In the genomic region with DNA sequence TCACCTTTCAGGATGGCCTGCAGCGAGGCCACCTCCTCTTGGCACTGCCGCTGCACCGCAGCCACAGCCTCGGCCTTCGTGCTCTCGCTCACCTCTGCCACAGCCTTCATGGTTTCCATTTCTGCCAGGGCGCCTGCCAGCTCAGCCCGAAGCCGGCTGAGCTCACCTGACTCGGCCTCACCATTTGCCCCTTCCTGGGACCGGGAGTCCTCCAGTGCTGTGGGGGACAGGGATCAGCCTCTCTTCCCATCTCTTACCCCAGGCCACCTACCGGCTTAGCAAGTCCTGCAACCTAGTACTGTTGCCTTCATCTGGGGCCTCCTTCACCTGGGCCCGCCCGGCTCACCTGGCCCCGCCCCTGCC, we compare ENCODE assay signal across 8 cellular contexts. TPM values are rescaled to one million over a fixed set of nuclear protein-coding genes. Genes with fewer than 3 reads are reported as not detected.
DNase-seq lines count a peak whose midpoint lies in the region; ATAC-seq, FAIRE-seq and TF ChIP-seq lines count a peak whose summit lies in the region.

No MANE protein-coding gene starts in this region.

- DNase-seq in GM23338 (ENCODE audit: low spot score) (no peak), right cardiac atrium (peak in 2 of 3 donors; percentile 57 to 69), HTR-8/SVneo (ENCODE audit: insufficient read length, low spot score) (no peak), occipital lobe (lab: John Stamatoyannopoulos, UW) (no peak), left colon (no peak)
- no peak for DNase-seq in activated CD4-positive, alpha-beta T cell treated with anti-CD3 and anti-CD28 coated beads for 4 hours

- H3K36me3 ChIP-seq in GM23338 (ENCODE audit: insufficient read depth), result no peaks in the 10 kb centered on the region
- H3K36me3 ChIP-seq in SU-DHL-6 (ENCODE audit: low read length), result no peaks in the 10 kb centered on the region

- H3K27me3 ChIP-seq in GM23338 (ENCODE audit: insufficient read depth) (no peaks in the 10 kb centered on the region), SU-DHL-6 (ENCODE audit: low read length) (no peaks in the 10 kb centered on the region), right cardiac atrium (ENCODE audit: control insufficient read depth, insufficient read depth) (no peaks in the 10 kb centered on the region)

- H3F3A ChIP-seq in GM23338 (replicated peaks; ENCODE audit: low read depth), result peaks cover 20% of the 10 kb centered on the region
- H3F3A ChIP-seq in SU-DHL-6 (ENCODE audit: insufficient read depth), result peaks cover 29% of the 10 kb centered on the region

- no peak; the same call in 2 of the 3 replicates for ATAC-seq in GM23338
- no peak for ATAC-seq in right cardiac atrium
- ATAC-seq in stimulated activated memory B cell treated with anti-CD40 and anti-IgM and Interleukin-4, amounts not matched to agents 10 μg/mL and 1 μg/mL and 100 μg/mL, for 72 hours, result no peak
- ATAC-seq in left colon, result no peak

- peak overlapping the region; percentile 97 for H3K9ac ChIP-seq in SU-DHL-6 (ENCODE audit: low read length)

- H3K4me1 ChIP-seq in GM23338 (ENCODE audit: insufficient read depth), result peaks cover 10% of the 10 kb centered on the region
- H3K4me1 ChIP-seq in right cardiac atrium (ENCODE audit: control insufficient read depth, insufficient read depth, low read length), result no peaks in the 10 kb centered on the region

- FAIRE-seq in HTR-8/SVneo (lab: Jason Lieb, UNC), result no peak

- H3K27ac Mint-ChIP-seq in GM23338, result peak overlapping the region; percentile 96
- peak overlapping the region; percentile 94 for H3K27ac Mint-ChIP-seq in stimulated activated memory B cell treated with anti-CD40 and anti-IgM and Interleukin-4, amounts not matched to agents 10 μg/mL and 1 μg/mL and 100 μg/mL, for 72 hours

- peaks cover 10% of the 10 kb centered on the region; the same call in 2 of the 3 replicates for H3K36me3 Mint-ChIP-seq in GM23338 (ENCODE audit: low read depth)
- peaks cover 14% of the 10 kb centered on the region for H3K36me3 Mint-ChIP-seq in stimulated activated memory B cell treated with anti-CD40 and anti-IgM and Interleukin-4, amounts not matched to agents 10 μg/mL and 1 μg/mL and 100 μg/mL, for 72 hours

- peaks cover 14% of the 10 kb centered on the region for H3K27me3 Mint-ChIP-seq in GM23338 (ENCODE audit: insufficient read depth, low read depth, poor library complexity)
- H3K27me3 Mint-ChIP-seq in stimulated activated memory B cell treated with anti-CD40 and anti-IgM and Interleukin-4, amounts not matched to agents 10 μg/mL and 1 μg/mL and 100 μg/mL, for 72 hours, result no peaks in the 10 kb centered on the region

- intact Hi-C loops in right cardiac atrium (cut with DNase I), result no loop called here
- intact Hi-C loops in left colon (cut with DNase I, micrococcal nuclease), result no loop called here

- H3K9me2 ChIP-seq in GM23338 (ENCODE audit: insufficient read depth) (no peaks in the 10 kb centered on the region), SU-DHL-6 (replicated peaks; ENCODE audit: insufficient read depth, low read length) (no peaks in the 10 kb centered on the region)

- H3K79me2 ChIP-seq in GM23338 (replicated peaks; ENCODE audit: insufficient read depth) (0 out of 2 replicates have a peak, but pooled peaks cover 4% of the 10 kb centered on the region), SU-DHL-6 (ENCODE audit: insufficient read depth, low read length) (peaks cover 7% of the 10 kb centered on the region; the same call in 1 of the 2 replicates)

- peak overlapping the region; percentile 98 for H3K4me3 ChIP-seq in GM23338
- H3K4me3 ChIP-seq in SU-DHL-6 (ENCODE audit: insufficient read depth, low read length, poor library complexity, severe bottlenecking), result peak overlapping the region; percentile 72
- H3K4me3 ChIP-seq in right cardiac atrium (ENCODE audit: low read length), result peak overlapping the region; percentile 74

- H3K4me2 ChIP-seq in GM23338 (peak overlapping the region; percentile 97), SU-DHL-6 (ENCODE audit: low read depth, low read length, poor library complexity, severe bottlenecking) (peak overlapping the region; percentile 95)

- peak overlapping the region; percentile 94 for H3K27ac ChIP-seq in GM23338 (ENCODE audit: low read depth)
- H3K27ac ChIP-seq in SU-DHL-6 (ENCODE audit: low read depth, low read length), result peak overlapping the region; percentile 90
- no peak overlapping the region for H3K27ac ChIP-seq in right cardiac atrium (ENCODE audit: low read length)

- peaks cover 11% of the 10 kb centered on the region for H3K4me1 Mint-ChIP-seq in GM23338
- peaks cover 36% of the 10 kb centered on the region for H3K4me1 Mint-ChIP-seq in stimulated activated memory B cell treated with anti-CD40 and anti-IgM and Interleukin-4, amounts not matched to agents 10 μg/mL and 1 μg/mL and 100 μg/mL, for 72 hours

- H3K4me3 Mint-ChIP-seq in GM23338, result peak overlapping the region; percentile 95
- H3K4me3 Mint-ChIP-seq in stimulated activated memory B cell treated with anti-CD40 and anti-IgM and Interleukin-4, amounts not matched to agents 10 μg/mL and 1 μg/mL and 100 μg/mL, for 72 hours, result peak overlapping the region; percentile 93

- WGBS in right cardiac atrium, result 29% methylated on average over 15 of the region's 15 CpGs

- TF ChIP-seq CTCF in GM23338 (conservative IDR thresholded peaks at IDR 0.05; ENCODE audit: low read depth in 2 of 2) (peak; percentile 27 to 30), SU-DHL-6 (IDR thresholded peaks at IDR 0.05; ENCODE audit: insufficient read depth, low read length, poor library complexity, severe bottlenecking) (no peak)

- no peaks in the 10 kb centered on the region; the same call in 1 of the 3 replicates for H3K9me3 Mint-ChIP-seq in GM23338
- no peaks in the 10 kb centered on the region for H3K9me3 Mint-ChIP-seq in stimulated activated memory B cell treated with anti-CD40 and anti-IgM and Interleukin-4, amounts not matched to agents 10 μg/mL and 1 μg/mL and 100 μg/mL, for 72 hours

- no peaks in the 10 kb centered on the region for H3K9me3 ChIP-seq in SU-DHL-6 (ENCODE audit: insufficient read depth, low read length)
- no peaks in the 10 kb centered on the region for H3K9me3 ChIP-seq in right cardiac atrium (ENCODE audit: control insufficient read depth, low read length)

- H2AFZ ChIP-seq in GM23338, result peak overlapping the region; percentile 95
- H2AFZ ChIP-seq in SU-DHL-6 (ENCODE audit: low read depth, low read length, severe bottlenecking), result peak overlapping the region; percentile 3

- H4K20me1 ChIP-seq in GM23338 (replicated peaks; ENCODE audit: insufficient read depth) (no peaks in the 10 kb centered on the region; the same call in 1 of the 2 replicates), SU-DHL-6 (ENCODE audit: low read depth, low read length) (no peaks in the 10 kb centered on the region)

TF ChIP-seq in GM23338, 12 proteins besides CTCF, POLR2A, EP300 and RAD21:
- TF ChIP-seq JUNB (IDR thresholded peaks at IDR 0.05; ENCODE audit: unreplicated experiment) (no peak), POLR2AphosphoS5 (IDR thresholded peaks at IDR 0.05; ENCODE audit: low read depth) (peak; percentile 66)

RNA-seq across cellular contexts. Expression of a gene that starts 0.7 kb away (rescaled TPM):
- total RNA-seq in GM23338 (2014; rRNA removed; shearing (Covaris generic)), result 25.2 and 27.2 TPM in 2 replicates
- polyA plus RNA-seq in GM23338 (2016; fragmentation: Nextera tagmentation; extraction: Ambion mirVana), result 11.8 and 13.0 TPM in 2 replicates
- total RNA-seq in right cardiac atrium, result 10 to 100 TPM; 13.4 to 24.3 (median 19.2) TPM
- 27.4 TPM for polyA plus RNA-seq in right cardiac atrium
- 17.8 TPM for total RNA-seq in occipital lobe
- total RNA-seq in left colon, result 10 to 100 TPM; 39.6 to 41.4 TPM

RNA-seq across cellular contexts. Expression of a gene that starts 7.4 kb away (rescaled TPM):
- 0.83 TPM in 1 of 2 replicates, not detected in the other for total RNA-seq in GM23338 (2014; rRNA removed; shearing (Covaris generic))
- polyA plus RNA-seq in GM23338 (2016; fragmentation: Nextera tagmentation; extraction: Ambion mirVana), result 1.9 and 2.3 TPM in 2 replicates
- total RNA-seq in right cardiac atrium, result under 1 TPM in 2 of 4 donors, not detected in 2; 0.12 to 0.20 TPM
- 0.25 TPM for polyA plus RNA-seq in right cardiac atrium
- not detected for total RNA-seq in occipital lobe
- total RNA-seq in left colon, result 1 to 10 TPM in 1 of 2 donors, under 1 TPM in 1; 0.64 to 1.2 TPM

RNA-seq across cellular contexts. Expression of a gene that starts 26.4 kb away (rescaled TPM):
- 64.2 and 65.4 TPM in 2 replicates for total RNA-seq in GM23338 (2014; rRNA removed; shearing (Covaris generic))
- polyA plus RNA-seq in GM23338 (2016; fragmentation: Nextera tagmentation; extraction: Ambion mirVana) (22.8 and 23.5 TPM in 2 replicates), right cardiac atrium (13.4 TPM)
- total RNA-seq in right cardiac atrium (10 to 100 TPM; 17.0 to 18.0 (median 17.5) TPM), occipital lobe (19.8 TPM), left colon (10 to 100 TPM; 42.9 to 52.0 TPM)

RNA-seq across cellular contexts. Expression of a gene that starts 46.1 kb away (rescaled TPM):
- 0.08 and 0.73 TPM in 2 replicates for total RNA-seq in GM23338 (2014; rRNA removed; shearing (Covaris generic))
- polyA plus RNA-seq in GM23338 (2016; fragmentation: Nextera tagmentation; extraction: Ambion mirVana) (3.2 and 4.0 TPM in 2 replicates), right cardiac atrium (0.11 TPM)
- total RNA-seq in right cardiac atrium (under 1 TPM; 0.11 to 0.75 (median 0.58) TPM), occipital lobe (0.16 TPM), left colon (1 to 10 TPM in 1 of 2 donors, under 1 TPM in 1; 0.47 to 1.3 TPM)

RNA-seq across cellular contexts. Expression of a gene that starts 50.2 kb away (rescaled TPM):
- 30.0 and 48.5 TPM in 2 replicates for total RNA-seq in GM23338 (2014; rRNA removed; shearing (Covaris generic))
- polyA plus RNA-seq in GM23338 (2016; fragmentation: Nextera tagmentation; extraction: Ambion mirVana), result 37.2 and 38.0 TPM in 2 replicates
- total RNA-seq in right cardiac atrium, result 10 to 100 TPM; 16.1 to 18.0 (median 16.5) TPM
- 19.5 TPM for polyA plus RNA-seq in right cardiac atrium
- total RNA-seq in occipital lobe, result 17.8 TPM
- 10 to 100 TPM; 31.1 to 32.0 TPM for total RNA-seq in left colon

Comparison
In these comparisons a context has a peak if more than half of its experiments do, and no peak if none do; other contexts are left out.
1. DNase-seq: peak in right cardiac atrium (2 of 3); none in GM23338 (single experiment), HTR-8/SVneo (single experiment), activated CD4-positive, alpha-beta T cell treated with anti-CD3 and anti-CD28 coated beads for 4 hours (0 of 2), occipital lobe (single experiment) and left colon (0 of 2).
2. Peak in every context shown above with its lines, with median percentiles within 50 percentile points of each other: H3K4me3 ChIP-seq.